8 cellular contexts compared by ENCODE assay signal in the genomic region with DNA sequence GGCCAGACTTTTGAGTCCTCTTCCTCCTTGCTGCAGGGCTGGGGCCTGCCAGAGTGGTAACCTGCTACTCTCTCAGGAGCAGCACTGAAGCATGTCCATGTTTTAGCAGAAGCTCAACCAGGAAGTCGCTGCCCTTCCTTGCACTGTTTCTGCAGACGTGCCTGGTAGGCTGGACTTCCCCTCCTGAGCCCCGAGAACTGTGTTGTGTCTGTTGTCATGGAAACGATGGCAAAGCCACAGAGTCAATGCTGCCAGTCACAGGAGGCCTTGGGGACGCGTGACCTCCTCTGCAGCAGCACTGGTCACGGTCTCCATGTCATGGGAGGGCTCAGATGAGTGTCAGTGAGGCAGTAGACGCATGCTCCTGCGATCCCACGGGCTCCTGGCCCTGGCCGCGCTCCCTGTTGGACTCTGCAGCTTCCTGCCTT.
DNase-seq lines count a peak whose midpoint lies in the region; ATAC-seq and TF ChIP-seq lines count a peak whose summit lies in the region.

No MANE protein-coding gene starts in this region.

- H3K4me1 Mint-ChIP-seq in activated T-cell treated with anti-CD3 and anti-CD28 coated beads, Interleukin-2, amount 50 U/mL, for 4 hours (ENCODE audit: low read depth), result peaks cover 20% of the 10 kb centered on the region

- peak; percentile 99 for ATAC-seq in GM18505 (IDR thresholded peaks at IDR 0.05; ENCODE audit: unreplicated experiment)
- peak; percentile 99 for ATAC-seq in HG02610 (IDR thresholded peaks at IDR 0.05; ENCODE audit: unreplicated experiment)
- peak; percentile 89 to 95 for ATAC-seq in activated T-cell treated with anti-CD3 and anti-CD28 coated beads, Interleukin-2, amount 50 U/mL, for 4 hours
- peak; percentile 89 for ATAC-seq in gastroesophageal sphincter

- H3K4me1 ChIP-seq in gastroesophageal sphincter (peaks cover 0 to 17% (median 0%) of the 10 kb centered on the region in 3 donors), osteoblast (ENCODE audit: insufficient read depth, low read length) (peaks cover 5% of the 10 kb centered on the region)

- no peaks in the 10 kb centered on the region for H3K36me3 ChIP-seq in gastroesophageal sphincter
- peaks cover 91% of the 10 kb centered on the region for H3K36me3 ChIP-seq in osteoblast (ENCODE audit: insufficient read depth, low read length)

- peak overlapping the region; percentile 32 for H2AFZ ChIP-seq in osteoblast (ENCODE audit: low read length)

- H4K20me1 ChIP-seq in osteoblast (ENCODE audit: insufficient read depth, low read length), result no peaks in the 10 kb centered on the region

- TF ChIP-seq CTCF in gastroesophageal sphincter (IDR thresholded peaks at IDR 0.05), result no peak
- TF ChIP-seq CTCF in osteoblast (IDR thresholded peaks at IDR 0.05; ENCODE audit: extremely low read depth, low read depth, low read length), result no peak

- H3K9me3 ChIP-seq in gastroesophageal sphincter, result no peaks in the 10 kb centered on the region
- H3K9me3 ChIP-seq in osteoblast (ENCODE audit: low read depth, low read length), result no peaks in the 10 kb centered on the region

- no peaks in the 10 kb centered on the region for H3K27me3 Mint-ChIP-seq in activated T-cell treated with anti-CD3 and anti-CD28 coated beads, Interleukin-2, amount 50 U/mL, for 4 hours (ENCODE audit: low read depth)

- H3K27ac ChIP-seq in gastroesophageal sphincter (peak overlapping the region in 2 of 4 donors; percentile 6 to 27), osteoblast (ENCODE audit: low read depth, low read length) (peak overlapping the region; percentile 61), substantia nigra (ENCODE audit: low read depth, low read length, poor library complexity, severe bottlenecking) (no peak overlapping the region)

- 20 to 74% methylated on average over 2 to 4 of the region's 12 CpGs for WGBS in gastroesophageal sphincter (ENCODE audit: low coverage in 1 of 2), 2 donors

- no peaks in the 10 kb centered on the region for H3K9me3 Mint-ChIP-seq in activated T-cell treated with anti-CD3 and anti-CD28 coated beads, Interleukin-2, amount 50 U/mL, for 4 hours

- peak overlapping the region in 1 of 2 donors; percentile 6 for H3K4me3 ChIP-seq in gastroesophageal sphincter
- H3K4me3 ChIP-seq in osteoblast (ENCODE audit: insufficient read depth, low read length), result no peak overlapping the region

- H3K4me3 Mint-ChIP-seq in activated T-cell treated with anti-CD3 and anti-CD28 coated beads, Interleukin-2, amount 50 U/mL, for 4 hours, result peak overlapping the region; percentile 49

- no peak overlapping the region for H3K4me2 ChIP-seq in osteoblast (ENCODE audit: insufficient read depth, low read length)

- TF ChIP-seq POLR2A in GM18505 (IDR thresholded peaks at IDR 0.05; ENCODE audit: borderline replicate concordance, extremely low read depth, insufficient read depth, insufficient read length), result no peak
- TF ChIP-seq POLR2A in gastroesophageal sphincter (IDR thresholded peaks at IDR 0.05), result no peak

- H3K79me2 ChIP-seq in osteoblast (ENCODE audit: insufficient read depth, low read length), result no peaks in the 10 kb centered on the region

- TF ChIP-seq EP300 in gastroesophageal sphincter (IDR thresholded peaks at IDR 0.05), result no peak

- DNase-seq in NCI-H774 (lab: John Stamatoyannopoulos, UW) (peak; percentile 71), osteoblast (ENCODE audit: insufficient read length, low spot score, missing footprints) (peak; percentile 92), substantia nigra (lab: John Stamatoyannopoulos, UW) (peak in 44 of 49 donors; percentile 7 to 77 (median 43)), NCI-H1092 treated with DMSO at 0.1 percent for 48 hours (lab: John Stamatoyannopoulos, UW) (no peak)
- peak; percentile 28 for DNase-seq in activated T-cell treated with anti-CD3 and anti-CD28 coated beads, Interleukin-2, amount 50 U/mL, for 4 hours

- no peaks in the 10 kb centered on the region for H3K36me3 Mint-ChIP-seq in activated T-cell treated with anti-CD3 and anti-CD28 coated beads, Interleukin-2, amount 50 U/mL, for 4 hours (ENCODE audit: insufficient read depth)

- H3K27me3 ChIP-seq in gastroesophageal sphincter (peaks cover 10% of the 10 kb centered on the region), osteoblast (ENCODE audit: insufficient read depth, low read length) (no peaks in the 10 kb centered on the region)
